3 cellular contexts compared by ENCODE assay signal in genomic region chr4:13495753-13496152, GRCh38.
TF ChIP-seq lines count a peak whose summit lies in the region.

No MANE protein-coding gene starts in this region.

TF ChIP-seq in HEK293, 187 proteins besides CTCF, POLR2A, EP300 and RAD21:
- TF ChIP-seq ZNF302 (tag by site-specific recombination; IDR thresholded peaks at IDR 0.05; ENCODE audit: low read depth) (no peak), ZNF639 (tag by site-specific recombination; IDR thresholded peaks at IDR 0.05) (no peak), ZNF146 (tag by site-specific recombination; IDR thresholded peaks at IDR 0.05) (peak; percentile 91)
- TF ChIP-seq, protein P1, sequence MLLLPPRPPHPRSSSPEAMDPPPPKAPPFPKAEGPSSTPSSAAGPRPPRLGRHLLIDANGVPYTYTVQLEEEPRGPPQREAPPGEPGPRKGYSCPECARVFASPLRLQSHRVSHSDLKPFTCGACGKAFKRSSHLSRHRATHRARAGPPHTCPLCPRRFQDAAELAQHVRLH (tag by site-specific recombination; IDR thresholded peaks at IDR 0.05): 0 out of 2 replicates have a peak, but pooled peaks have one; percentile 53

TF ChIP-seq in K562, 482 proteins besides CTCF, POLR2A, EP300 and RAD21:
- TF ChIP-seq NFE2L1 (tag; IDR thresholded peaks at IDR 0.05; ENCODE audit: borderline replicate concordance, low read depth) (no peak), ZNF146 (CRISPR knock-in tag; IDR thresholded peaks at IDR 0.05; ENCODE audit: unreplicated experiment) (peak; percentile 93), FOXJ3 (CRISPR knock-in tag; IDR thresholded peaks at IDR 0.05) (no peak)

TF ChIP-seq in endothelial cell of umbilical vein, 7 proteins besides CTCF, POLR2A, EP300 and RAD21:
- no peak for TF ChIP-seq GATA2 (IDR thresholded peaks at IDR 0.05; ENCODE audit: insufficient read depth, insufficient read length, low read depth, low read length)
- TF ChIP-seq FOS (IDR thresholded peaks at IDR 0.05; ENCODE audit: borderline replicate concordance, insufficient read depth, low read length): no peak
- no peak for TF ChIP-seq MAX (IDR thresholded peaks at IDR 0.05; ENCODE audit: insufficient read depth, insufficient read length)
- no peak for TF ChIP-seq MYC (IDR thresholded peaks at IDR 0.05; ENCODE audit: low read depth, low read length)
- no peak for TF ChIP-seq JUN (IDR thresholded peaks at IDR 0.05; ENCODE audit: borderline replicate concordance, insufficient read depth, insufficient read length, low read depth)
- TF ChIP-seq POLR2AphosphoS5 (IDR thresholded peaks at IDR 0.05; ENCODE audit: insufficient read depth, low read depth, low read length): no peak
- TF ChIP-seq EZH2 (IDR thresholded peaks at IDR 0.05; ENCODE audit: borderline replicate concordance, low read depth, low read length, severe bottlenecking): no peak
TF ChIP-seq in endothelial cell of umbilical vein: peak in this region for 0.
